Comparison of ENCODE assay signal across 19 cellular contexts in genomic region chrX:118579417-118579816, GRCh38.
"Had no signal": no experiment of that assay in that cellular context is flagged by ENCODE, and none has a peak within 500 bp of the region (broad histone marks: within the 10 kb centered on the region; RNA-seq: fewer than 3 reads in every experiment).

No MANE protein-coding gene starts in this region.

- H3K36me3 ChIP-seq: colonic mucosa, left ventricle myocardium inferior had no signal

- H3K27me3 ChIP-seq: colonic mucosa, upper lobe of left lung had no signal

- ATAC-seq: activated CD4-positive, alpha-beta T cell treated with anti-CD3 and anti-CD28 coated beads for 36 hours; heart left ventricle; psoas muscle; right cardiac atrium; stimulated activated naive CD8-positive, alpha-beta T cell treated with anti-CD3 and anti-CD28 coated beads, Interleukin-15, amount 100 ng/mL, for 72 hours; WTC11 had no signal

- H3K4me3 Mint-ChIP-seq: activated CD4-positive, alpha-beta T cell treated with anti-CD3 and anti-CD28 coated beads for 36 hours; activated naive CD8-positive, alpha-beta T cell treated with anti-CD3 and anti-CD28 coated beads for 36 hours; brain; naive B cell; stimulated activated naive CD8-positive, alpha-beta T cell treated with anti-CD3 and anti-CD28 coated beads, Interleukin-15, amount 100 ng/mL, for 72 hours; T-helper 2 cell treated with Interferon-gamma antibody and Interleukin-4, amounts not matched to agents 5 μg/mL and 100 μg/mL, for 36 hours; WTC11 had no signal

- H3K9me3 Mint-ChIP-seq: stimulated activated naive CD8-positive, alpha-beta T cell treated with anti-CD3 and anti-CD28 coated beads, Interleukin-15, amount 100 ng/mL, for 72 hours; T-helper 2 cell treated with Interferon-gamma antibody and Interleukin-4, amounts not matched to agents 5 μg/mL and 100 μg/mL, for 36 hours had no signal

- H3K4me1 Mint-ChIP-seq: activated CD4-positive, alpha-beta T cell treated with anti-CD3 and anti-CD28 coated beads for 36 hours; activated naive CD8-positive, alpha-beta T cell treated with anti-CD3 and anti-CD28 coated beads for 36 hours; naive B cell; stimulated activated naive CD8-positive, alpha-beta T cell treated with anti-CD3 and anti-CD28 coated beads, Interleukin-15, amount 100 ng/mL, for 72 hours; WTC11 had no signal

- H3K27me3 Mint-ChIP-seq: activated CD4-positive, alpha-beta T cell treated with anti-CD3 and anti-CD28 coated beads for 36 hours; activated naive CD8-positive, alpha-beta T cell treated with anti-CD3 and anti-CD28 coated beads for 36 hours; brain; naive B cell; stimulated activated naive CD8-positive, alpha-beta T cell treated with anti-CD3 and anti-CD28 coated beads, Interleukin-15, amount 100 ng/mL, for 72 hours had no signal

- H3K4me3 ChIP-seq: colonic mucosa, heart left ventricle, left ventricle myocardium inferior, psoas muscle, skin epidermis, upper lobe of left lung had no signal

- H3K27ac Mint-ChIP-seq: activated CD4-positive, alpha-beta T cell treated with anti-CD3 and anti-CD28 coated beads for 36 hours; activated naive CD8-positive, alpha-beta T cell treated with anti-CD3 and anti-CD28 coated beads for 36 hours; brain; naive B cell; T-helper 2 cell treated with Interferon-gamma antibody and Interleukin-4, amounts not matched to agents 5 μg/mL and 100 μg/mL, for 36 hours; WTC11 had no signal

- DNase-seq: activated CD4-positive, alpha-beta T cell treated with anti-CD3 and anti-CD28 coated beads for 36 hours; activated CD4-positive, alpha-beta T cell treated with anti-CD3 and anti-CD28 coated beads, Interleukin-2, amount 50 U/mL, for 48 hours; activated gamma-delta T cell treated with Interleukin-2 at 50 U/mL for 16 hours; activated naive CD8-positive, alpha-beta T cell treated with anti-CD3 and anti-CD28 coated beads for 36 hours; amygdala; central memory CD4-positive, alpha-beta T cell; colonic mucosa; erythroblast; heart left ventricle; left ventricle myocardium inferior; naive B cell; psoas muscle; right cardiac atrium; stimulated activated naive CD8-positive, alpha-beta T cell treated with anti-CD3 and anti-CD28 coated beads, Interleukin-15, amount 100 ng/mL, for 72 hours; upper lobe of left lung had no signal
